In the genomic region with DNA sequence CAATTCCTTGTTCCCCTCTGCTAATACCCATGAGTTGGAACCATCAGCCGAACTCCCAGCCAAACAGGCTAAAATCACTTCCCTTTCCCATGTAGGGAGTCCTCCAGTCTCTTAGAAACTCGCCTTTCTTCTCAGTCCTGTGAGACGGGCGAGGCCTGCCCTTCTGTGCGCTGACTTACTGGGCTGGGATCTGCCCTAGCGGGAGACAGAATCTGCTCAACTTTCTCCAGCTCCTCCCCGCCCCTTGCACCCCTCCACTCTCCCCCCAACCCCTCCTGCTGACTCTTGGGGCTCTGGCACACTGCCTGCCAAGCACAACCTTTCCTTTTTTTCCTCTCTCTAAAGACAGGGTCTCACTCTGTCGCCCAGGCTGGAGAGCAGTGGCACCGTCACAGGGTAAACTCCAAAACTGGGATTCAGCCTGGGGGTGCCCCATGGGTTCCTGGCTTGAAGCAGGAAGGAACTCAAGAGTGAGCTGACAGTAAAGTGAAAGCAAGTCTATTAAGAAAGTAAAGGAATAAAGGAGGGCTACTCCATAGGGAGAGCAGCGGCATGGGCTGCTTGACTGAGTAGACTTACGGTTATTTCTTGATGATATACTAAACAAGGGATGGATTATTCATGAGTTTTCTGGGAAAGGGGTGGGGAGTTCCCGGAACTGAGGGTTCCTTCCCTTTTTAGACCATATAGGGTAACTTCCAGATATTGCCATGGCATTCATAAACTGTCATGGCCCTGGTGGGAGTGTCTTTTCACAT, we compare ENCODE assay signal across 1 cellular context.
TF ChIP-seq lines count a peak whose summit lies in the region.

No MANE protein-coding gene starts in this region.

TF ChIP-seq in K562, 482 proteins besides CTCF, POLR2A, EP300 and RAD21 (continued from another document and continues in another):
- TF ChIP-seq, protein P1, sequence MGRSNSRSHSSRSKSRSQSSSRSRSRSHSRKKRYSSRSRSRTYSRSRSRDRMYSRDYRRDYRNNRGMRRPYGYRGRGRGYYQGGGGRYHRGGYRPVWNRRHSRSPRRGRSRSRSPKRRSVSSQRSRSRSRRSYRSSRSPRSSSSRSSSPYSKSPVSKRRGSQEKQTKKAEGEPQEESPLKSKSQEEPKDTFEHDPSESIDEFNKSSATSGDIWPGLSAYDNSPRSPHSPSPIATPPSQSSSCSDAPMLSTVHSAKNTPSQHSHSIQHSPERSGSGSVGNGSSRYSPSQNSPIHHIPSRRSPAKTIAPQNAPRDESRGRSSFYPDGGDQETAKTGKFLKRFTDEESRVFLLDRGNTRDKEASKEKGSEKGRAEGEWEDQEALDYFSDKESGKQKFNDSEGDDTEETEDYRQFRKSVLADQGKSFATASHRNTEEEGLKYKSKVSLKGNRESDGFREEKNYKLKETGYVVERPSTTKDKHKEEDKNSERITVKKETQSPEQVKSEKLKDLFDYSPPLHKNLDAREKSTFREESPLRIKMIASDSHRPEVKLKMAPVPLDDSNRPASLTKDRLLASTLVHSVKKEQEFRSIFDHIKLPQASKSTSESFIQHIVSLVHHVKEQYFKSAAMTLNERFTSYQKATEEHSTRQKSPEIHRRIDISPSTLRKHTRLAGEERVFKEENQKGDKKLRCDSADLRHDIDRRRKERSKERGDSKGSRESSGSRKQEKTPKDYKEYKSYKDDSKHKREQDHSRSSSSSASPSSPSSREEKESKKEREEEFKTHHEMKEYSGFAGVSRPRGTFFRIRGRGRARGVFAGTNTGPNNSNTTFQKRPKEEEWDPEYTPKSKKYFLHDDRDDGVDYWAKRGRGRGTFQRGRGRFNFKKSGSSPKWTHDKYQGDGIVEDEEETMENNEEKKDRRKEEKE (IDR thresholded peaks at IDR 0.05; ENCODE audit: borderline replicate concordance in 1 of 2, control insufficient read depth in 1 of 2, low read depth in 2 of 2, low read length in 1 of 2): peak in 1 of 2 experiments; percentile 94; a peak in 2 of 4 replicates
- TF ChIP-seq RBM17 (IDR thresholded peaks at IDR 0.05; ENCODE audit: borderline replicate concordance, low read depth, low read length) (no peak), ZNF584 (CRISPR knock-in tag; IDR thresholded peaks at IDR 0.05; ENCODE audit: low read depth) (peak; percentile 59; the same call in 1 of the 2 replicates), HSF4 (CRISPR knock-in tag; IDR thresholded peaks at IDR 0.05; ENCODE audit: borderline replicate concordance) (no peak), POU5F1 (IDR thresholded peaks at IDR 0.05; ENCODE audit: borderline replicate concordance, low read depth, low read length, partially characterized antibody) (no peak), SRSF7 (optimal IDR thresholded peaks at IDR 0.05; ENCODE audit: low read depth, low read length) (no peak), PHF21A (IDR thresholded peaks at IDR 0.05; ENCODE audit: borderline replicate concordance, low read depth) (no peak), MAFG (tag; conservative IDR thresholded peaks at IDR 0.05) (peak; percentile 67), NCOR1 (IDR thresholded peaks at IDR 0.05) (peak; percentile 33; the same call in 1 of the 2 replicates), ELF4 (CRISPR knock-in tag; IDR thresholded peaks at IDR 0.05) (no peak), POLR2H (tag; IDR thresholded peaks at IDR 0.05; ENCODE audit: low read depth) (peak; percentile 97), YY1 (IDR thresholded peaks at IDR 0.05; ENCODE audit: borderline replicate concordance in 1 of 3, control insufficient read depth in 1 of 3, extremely low read depth in 1 of 3, insufficient read depth in 3 of 3, insufficient read length in 1 of 3, insufficient replicate concordance in 2 of 3, low read depth in 1 of 3, low read length in 2 of 3) (no peak), U2AF2 (optimal IDR thresholded peaks at IDR 0.05; ENCODE audit: low read depth, low read length) (no peak), CHD1 (IDR thresholded peaks at IDR 0.05; ENCODE audit: low read length) (no peak), GATAD2B (IDR thresholded peaks at IDR 0.05; ENCODE audit: borderline replicate concordance) (no peak), ILF3 (IDR thresholded peaks at IDR 0.05; ENCODE audit: borderline replicate concordance) (0 out of 2 replicates have a peak, but pooled peaks have one; percentile 34), ZNF695 (CRISPR knock-in tag; IDR thresholded peaks at IDR 0.05) (no peak), FOXK1 (CRISPR knock-in tag; IDR thresholded peaks at IDR 0.05; ENCODE audit: borderline replicate concordance) (no peak), RFX1 (IDR thresholded peaks at IDR 0.05) (peak; percentile 87), ZNF561 (CRISPR knock-in tag; conservative IDR thresholded peaks at IDR 0.05) (no peak), SMARCB1 (IDR thresholded peaks at IDR 0.05; ENCODE audit: insufficient read length, low read depth) (no peak), GTF2E2 (tag; IDR thresholded peaks at IDR 0.05) (peak; percentile 98), GATAD2A (IDR thresholded peaks at IDR 0.05) (0 out of 2 replicates have a peak, but pooled peaks have one; percentile 19), RAD51 (IDR thresholded peaks at IDR 0.05; ENCODE audit: borderline replicate concordance, low read depth) (no peak), CBX2 (IDR thresholded peaks at IDR 0.05; ENCODE audit: insufficient read depth, low read length, poor library complexity, severe bottlenecking) (no peak)
- TF ChIP-seq, protein P2, sequence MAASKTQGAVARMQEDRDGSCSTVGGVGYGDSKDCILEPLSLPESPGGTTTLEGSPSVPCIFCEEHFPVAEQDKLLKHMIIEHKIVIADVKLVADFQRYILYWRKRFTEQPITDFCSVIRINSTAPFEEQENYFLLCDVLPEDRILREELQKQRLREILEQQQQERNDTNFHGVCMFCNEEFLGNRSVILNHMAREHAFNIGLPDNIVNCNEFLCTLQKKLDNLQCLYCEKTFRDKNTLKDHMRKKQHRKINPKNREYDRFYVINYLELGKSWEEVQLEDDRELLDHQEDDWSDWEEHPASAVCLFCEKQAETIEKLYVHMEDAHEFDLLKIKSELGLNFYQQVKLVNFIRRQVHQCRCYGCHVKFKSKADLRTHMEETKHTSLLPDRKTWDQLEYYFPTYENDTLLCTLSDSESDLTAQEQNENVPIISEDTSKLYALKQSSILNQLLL (CRISPR knock-in tag; IDR thresholded peaks at IDR 0.05; ENCODE audit: borderline replicate concordance): no peak
- TF ChIP-seq, protein P3, sequence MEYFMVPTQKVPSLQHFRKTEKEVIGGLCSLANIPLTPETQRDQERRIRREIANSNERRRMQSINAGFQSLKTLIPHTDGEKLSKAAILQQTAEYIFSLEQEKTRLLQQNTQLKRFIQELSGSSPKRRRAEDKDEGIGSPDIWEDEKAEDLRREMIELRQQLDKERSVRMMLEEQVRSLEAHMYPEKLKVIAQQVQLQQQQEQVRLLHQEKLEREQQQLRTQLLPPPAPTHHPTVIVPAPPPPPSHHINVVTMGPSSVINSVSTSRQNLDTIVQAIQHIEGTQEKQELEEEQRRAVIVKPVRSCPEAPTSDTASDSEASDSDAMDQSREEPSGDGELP (CRISPR knock-in tag; IDR thresholded peaks at IDR 0.05; ENCODE audit: borderline replicate concordance): no peak
- TF ChIP-seq, protein P4, sequence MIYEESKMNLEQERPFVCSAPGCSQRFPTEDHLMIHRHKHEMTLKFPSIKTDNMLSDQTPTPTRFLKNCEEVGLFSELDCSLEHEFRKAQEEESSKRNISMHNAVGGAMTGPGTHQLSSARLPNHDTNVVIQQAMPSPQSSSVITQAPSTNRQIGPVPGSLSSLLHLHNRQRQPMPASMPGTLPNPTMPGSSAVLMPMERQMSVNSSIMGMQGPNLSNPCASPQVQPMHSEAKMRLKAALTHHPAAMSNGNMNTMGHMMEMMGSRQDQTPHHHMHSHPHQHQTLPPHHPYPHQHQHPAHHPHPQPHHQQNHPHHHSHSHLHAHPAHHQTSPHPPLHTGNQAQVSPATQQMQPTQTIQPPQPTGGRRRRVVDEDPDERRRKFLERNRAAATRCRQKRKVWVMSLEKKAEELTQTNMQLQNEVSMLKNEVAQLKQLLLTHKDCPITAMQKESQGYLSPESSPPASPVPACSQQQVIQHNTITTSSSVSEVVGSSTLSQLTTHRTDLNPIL (CRISPR knock-in tag; IDR thresholded peaks at IDR 0.05): no peak
- TF ChIP-seq, protein P5, sequence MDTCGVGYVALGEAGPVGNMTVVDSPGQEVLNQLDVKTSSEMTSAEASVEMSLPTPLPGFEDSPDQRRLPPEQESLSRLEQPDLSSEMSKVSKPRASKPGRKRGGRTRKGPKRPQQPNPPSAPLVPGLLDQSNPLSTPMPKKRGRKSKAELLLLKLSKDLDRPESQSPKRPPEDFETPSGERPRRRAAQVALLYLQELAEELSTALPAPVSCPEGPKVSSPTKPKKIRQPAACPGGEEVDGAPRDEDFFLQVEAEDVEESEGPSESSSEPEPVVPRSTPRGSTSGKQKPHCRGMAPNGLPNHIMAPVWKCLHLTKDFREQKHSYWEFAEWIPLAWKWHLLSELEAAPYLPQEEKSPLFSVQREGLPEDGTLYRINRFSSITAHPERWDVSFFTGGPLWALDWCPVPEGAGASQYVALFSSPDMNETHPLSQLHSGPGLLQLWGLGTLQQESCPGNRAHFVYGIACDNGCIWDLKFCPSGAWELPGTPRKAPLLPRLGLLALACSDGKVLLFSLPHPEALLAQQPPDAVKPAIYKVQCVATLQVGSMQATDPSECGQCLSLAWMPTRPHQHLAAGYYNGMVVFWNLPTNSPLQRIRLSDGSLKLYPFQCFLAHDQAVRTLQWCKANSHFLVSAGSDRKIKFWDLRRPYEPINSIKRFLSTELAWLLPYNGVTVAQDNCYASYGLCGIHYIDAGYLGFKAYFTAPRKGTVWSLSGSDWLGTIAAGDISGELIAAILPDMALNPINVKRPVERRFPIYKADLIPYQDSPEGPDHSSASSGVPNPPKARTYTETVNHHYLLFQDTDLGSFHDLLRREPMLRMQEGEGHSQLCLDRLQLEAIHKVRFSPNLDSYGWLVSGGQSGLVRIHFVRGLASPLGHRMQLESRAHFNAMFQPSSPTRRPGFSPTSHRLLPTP (IDR thresholded peaks at IDR 0.05; ENCODE audit: borderline replicate concordance, extremely low read depth, insufficient read length): no peak
- TF ChIP-seq, protein P6, sequence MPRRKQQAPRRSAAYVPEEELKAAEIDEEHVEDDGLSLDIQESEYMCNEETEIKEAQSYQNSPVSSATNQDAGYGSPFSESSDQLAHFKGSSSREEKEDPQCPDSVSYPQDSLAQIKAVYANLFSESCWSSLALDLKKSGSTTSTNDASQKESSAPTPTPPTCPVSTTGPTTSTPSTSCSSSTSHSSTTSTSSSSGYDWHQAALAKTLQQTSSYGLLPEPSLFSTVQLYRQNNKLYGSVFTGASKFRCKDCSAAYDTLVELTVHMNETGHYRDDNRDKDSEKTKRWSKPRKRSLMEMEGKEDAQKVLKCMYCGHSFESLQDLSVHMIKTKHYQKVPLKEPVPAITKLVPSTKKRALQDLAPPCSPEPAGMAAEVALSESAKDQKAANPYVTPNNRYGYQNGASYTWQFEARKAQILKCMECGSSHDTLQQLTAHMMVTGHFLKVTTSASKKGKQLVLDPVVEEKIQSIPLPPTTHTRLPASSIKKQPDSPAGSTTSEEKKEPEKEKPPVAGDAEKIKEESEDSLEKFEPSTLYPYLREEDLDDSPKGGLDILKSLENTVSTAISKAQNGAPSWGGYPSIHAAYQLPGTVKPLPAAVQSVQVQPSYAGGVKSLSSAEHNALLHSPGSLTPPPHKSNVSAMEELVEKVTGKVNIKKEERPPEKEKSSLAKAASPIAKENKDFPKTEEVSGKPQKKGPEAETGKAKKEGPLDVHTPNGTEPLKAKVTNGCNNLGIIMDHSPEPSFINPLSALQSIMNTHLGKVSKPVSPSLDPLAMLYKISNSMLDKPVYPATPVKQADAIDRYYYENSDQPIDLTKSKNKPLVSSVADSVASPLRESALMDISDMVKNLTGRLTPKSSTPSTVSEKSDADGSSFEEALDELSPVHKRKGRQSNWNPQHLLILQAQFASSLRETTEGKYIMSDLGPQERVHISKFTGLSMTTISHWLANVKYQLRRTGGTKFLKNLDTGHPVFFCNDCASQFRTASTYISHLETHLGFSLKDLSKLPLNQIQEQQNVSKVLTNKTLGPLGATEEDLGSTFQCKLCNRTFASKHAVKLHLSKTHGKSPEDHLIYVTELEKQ (CRISPR knock-in tag; IDR thresholded peaks at IDR 0.05): no peak
- TF ChIP-seq, protein P7, sequence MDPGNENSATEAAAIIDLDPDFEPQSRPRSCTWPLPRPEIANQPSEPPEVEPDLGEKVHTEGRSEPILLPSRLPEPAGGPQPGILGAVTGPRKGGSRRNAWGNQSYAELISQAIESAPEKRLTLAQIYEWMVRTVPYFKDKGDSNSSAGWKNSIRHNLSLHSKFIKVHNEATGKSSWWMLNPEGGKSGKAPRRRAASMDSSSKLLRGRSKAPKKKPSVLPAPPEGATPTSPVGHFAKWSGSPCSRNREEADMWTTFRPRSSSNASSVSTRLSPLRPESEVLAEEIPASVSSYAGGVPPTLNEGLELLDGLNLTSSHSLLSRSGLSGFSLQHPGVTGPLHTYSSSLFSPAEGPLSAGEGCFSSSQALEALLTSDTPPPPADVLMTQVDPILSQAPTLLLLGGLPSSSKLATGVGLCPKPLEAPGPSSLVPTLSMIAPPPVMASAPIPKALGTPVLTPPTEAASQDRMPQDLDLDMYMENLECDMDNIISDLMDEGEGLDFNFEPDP (CRISPR knock-in tag; IDR thresholded peaks at IDR 0.05): no peak
- TF ChIP-seq, protein P8, sequence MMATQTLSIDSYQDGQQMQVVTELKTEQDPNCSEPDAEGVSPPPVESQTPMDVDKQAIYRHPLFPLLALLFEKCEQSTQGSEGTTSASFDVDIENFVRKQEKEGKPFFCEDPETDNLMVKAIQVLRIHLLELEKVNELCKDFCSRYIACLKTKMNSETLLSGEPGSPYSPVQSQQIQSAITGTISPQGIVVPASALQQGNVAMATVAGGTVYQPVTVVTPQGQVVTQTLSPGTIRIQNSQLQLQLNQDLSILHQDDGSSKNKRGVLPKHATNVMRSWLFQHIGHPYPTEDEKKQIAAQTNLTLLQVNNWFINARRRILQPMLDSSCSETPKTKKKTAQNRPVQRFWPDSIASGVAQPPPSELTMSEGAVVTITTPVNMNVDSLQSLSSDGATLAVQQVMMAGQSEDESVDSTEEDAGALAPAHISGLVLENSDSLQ (IDR thresholded peaks at IDR 0.05): peak; percentile 81
- TF ChIP-seq, protein P9, sequence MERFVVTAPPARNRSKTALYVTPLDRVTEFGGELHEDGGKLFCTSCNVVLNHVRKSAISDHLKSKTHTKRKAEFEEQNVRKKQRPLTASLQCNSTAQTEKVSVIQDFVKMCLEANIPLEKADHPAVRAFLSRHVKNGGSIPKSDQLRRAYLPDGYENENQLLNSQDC (CRISPR knock-in tag; IDR thresholded peaks at IDR 0.05): 0 out of 2 replicates have a peak, but pooled peaks have one; percentile 31
- TF ChIP-seq, protein P10, sequence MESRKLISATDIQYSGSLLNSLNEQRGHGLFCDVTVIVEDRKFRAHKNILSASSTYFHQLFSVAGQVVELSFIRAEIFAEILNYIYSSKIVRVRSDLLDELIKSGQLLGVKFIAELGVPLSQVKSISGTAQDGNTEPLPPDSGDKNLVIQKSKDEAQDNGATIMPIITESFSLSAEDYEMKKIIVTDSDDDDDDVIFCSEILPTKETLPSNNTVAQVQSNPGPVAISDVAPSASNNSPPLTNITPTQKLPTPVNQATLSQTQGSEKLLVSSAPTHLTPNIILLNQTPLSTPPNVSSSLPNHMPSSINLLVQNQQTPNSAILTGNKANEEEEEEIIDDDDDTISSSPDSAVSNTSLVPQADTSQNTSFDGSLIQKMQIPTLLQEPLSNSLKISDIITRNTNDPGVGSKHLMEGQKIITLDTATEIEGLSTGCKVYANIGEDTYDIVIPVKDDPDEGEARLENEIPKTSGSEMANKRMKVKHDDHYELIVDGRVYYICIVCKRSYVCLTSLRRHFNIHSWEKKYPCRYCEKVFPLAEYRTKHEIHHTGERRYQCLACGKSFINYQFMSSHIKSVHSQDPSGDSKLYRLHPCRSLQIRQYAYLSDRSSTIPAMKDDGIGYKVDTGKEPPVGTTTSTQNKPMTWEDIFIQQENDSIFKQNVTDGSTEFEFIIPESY (CRISPR knock-in tag; IDR thresholded peaks at IDR 0.05): no peak
